19 cellular contexts compared by ENCODE assay signal in the genomic region with DNA sequence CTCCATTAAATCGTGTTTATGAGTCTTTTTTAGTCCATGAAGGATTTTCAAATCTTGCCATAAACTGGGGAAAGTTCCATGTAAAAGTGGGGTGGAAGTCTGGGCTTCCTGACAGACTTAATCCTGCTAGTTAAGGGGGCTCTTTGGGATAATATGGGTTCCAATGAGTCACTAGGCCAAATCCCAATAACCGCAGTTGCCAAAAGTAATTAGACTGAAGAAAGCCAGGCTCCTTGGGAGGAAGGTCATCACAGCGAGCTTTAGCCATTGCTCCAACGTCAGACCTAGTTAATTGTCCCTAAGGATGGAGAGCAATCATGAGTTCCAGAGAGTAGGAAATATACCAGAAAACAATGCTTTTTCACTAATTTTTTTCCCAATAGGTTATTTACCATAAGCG. TPM values are rescaled to one million over a fixed set of nuclear protein-coding genes. Genes with fewer than 3 reads are reported as not detected.
DNase-seq lines count a peak whose midpoint lies in the region; ATAC-seq and TF ChIP-seq lines count a peak whose summit lies in the region.
"Had no signal": no experiment of that assay in that cellular context is flagged by ENCODE, and none has a peak within 500 bp of the region (broad histone marks: within the 10 kb centered on the region; RNA-seq: fewer than 3 reads in every experiment).

No MANE protein-coding gene starts in this region.

- H3K36me3 Mint-ChIP-seq in stimulated activated naive B cell treated with anti-CD40 and anti-IgM and Interleukin-4, amounts not matched to agents 10 μg/mL and 1 μg/mL and 100 μg/mL, for 72 hours: no peaks in the 10 kb centered on the region
- H3K36me3 Mint-ChIP-seq: CD14-positive monocyte; CD4-positive, alpha-beta memory T cell had no signal

- no peak overlapping the region for H3K4me3 Mint-ChIP-seq in stimulated activated naive B cell treated with anti-CD40 and anti-IgM and Interleukin-4, amounts not matched to agents 10 μg/mL and 1 μg/mL and 100 μg/mL, for 72 hours
- H3K4me3 Mint-ChIP-seq: CD4-positive, alpha-beta memory T cell had no signal

- WGBS in SK-N-SH (ENCODE audit: low lambda C conversion rate): 9% methylated on average over 5 of the region's 5 CpGs
- WGBS in psoas muscle, 3 donors: 72 to 73% (median 73%) methylated on average over 5 of the region's 5 CpGs

- no peaks in the 10 kb centered on the region for H3K4me1 ChIP-seq in SK-N-SH (ENCODE audit: control insufficient read depth in 1 of 2, insufficient read depth in 2 of 2, low read depth in 1 of 2, low read length in 1 of 2)
- peaks cover 19% of the 10 kb centered on the region for H3K4me1 ChIP-seq in psoas muscle
- H3K4me1 ChIP-seq: BLaER1, HAP-1 had no signal

- no peak overlapping the region for H3K27ac Mint-ChIP-seq in stimulated activated naive B cell treated with anti-CD40 and anti-IgM and Interleukin-4, amounts not matched to agents 10 μg/mL and 1 μg/mL and 100 μg/mL, for 72 hours
- H3K27ac Mint-ChIP-seq: CD14-positive monocyte; CD4-positive, alpha-beta memory T cell had no signal

- H3K27me3 ChIP-seq in SK-N-SH (ENCODE audit: insufficient read depth) (no peaks in the 10 kb centered on the region), psoas muscle (ENCODE audit: insufficient read depth in 3 of 3, low read length in 2 of 3) (no peaks in the 10 kb centered on the region)
- H3K27me3 ChIP-seq: BLaER1 had no signal

- H3K4me1 Mint-ChIP-seq in stimulated activated naive B cell treated with anti-CD40 and anti-IgM and Interleukin-4, amounts not matched to agents 10 μg/mL and 1 μg/mL and 100 μg/mL, for 72 hours: no peaks in the 10 kb centered on the region
- H3K4me1 Mint-ChIP-seq: CD14-positive monocyte; CD4-positive, alpha-beta memory T cell had no signal

- H3K36me3 ChIP-seq in SK-N-SH (replicated peaks in 1 of 2; ENCODE audit: control insufficient read depth in 1 of 2, insufficient read depth in 2 of 2, low read length in 1 of 2) (no peaks in the 10 kb centered on the region), psoas muscle (ENCODE audit: insufficient read depth in 1 of 2, low read depth in 1 of 2) (no peaks in the 10 kb centered on the region)
- H3K36me3 ChIP-seq: BLaER1, HAP-1 had no signal

- TF ChIP-seq CTCF in SK-N-SH (IDR thresholded peaks at IDR 0.05) (no peak), fibroblast of the aortic adventitia (IDR thresholded peaks at IDR 0.05; ENCODE audit: insufficient read depth, low read length) (no peak), psoas muscle (IDR thresholded peaks at IDR 0.05) (no peak)

- CTCF ChIA-PET in SK-N-SH (lab: Yijun Ruan, JAX): no interaction called here

- no peak for DNase-seq in SK-N-SH
- peak; percentile 34 for DNase-seq in fibroblast of the aortic adventitia (ENCODE audit: low read depth)
- DNase-seq in psoas muscle: no peak
- no peak for DNase-seq in posterior cingulate gyrus
- DNase-seq in G401 (ENCODE audit: low spot score): no peak
- no peak for DNase-seq in stimulated activated naive B cell treated with anti-CD40 and anti-IgM and Interleukin-4, amounts not matched to agents 10 μg/mL and 1 μg/mL and 100 μg/mL, for 72 hours
- DNase-seq: CD4-positive, alpha-beta memory T cell; DMS153; DMS79 had no signal

- intact Hi-C loops in psoas muscle (cut with DNase I): loop anchor here (10.0 kb wide), 4 partner anchors 136 to 1094 kb away; partner anchors contain the start of gene RNF146 (in 1 of the 2)
- intact Hi-C loops in posterior cingulate gyrus (cut with DNase I): loop anchor here (10.0 kb wide), 1 partner anchor 324 kb away; no protein-coding TSS in a partner anchor

- H3K4me2 ChIP-seq in SK-N-SH: no peak overlapping the region
- H3K4me2 ChIP-seq: BLaER1 had no signal

- H3F3A ChIP-seq in SK-N-SH (replicated peaks; ENCODE audit: insufficient read depth): no peaks in the 10 kb centered on the region

- ATAC-seq in SK-N-SH treated with all-trans-retinoic acid at 6 μM for 48 hours (no peak), psoas muscle (no peak), GM18868 (IDR thresholded peaks at IDR 0.05; ENCODE audit: unreplicated experiment) (no peak)
- no peak for ATAC-seq in stimulated activated naive B cell treated with anti-CD40 and anti-IgM and Interleukin-4, amounts not matched to agents 10 μg/mL and 1 μg/mL and 100 μg/mL, for 72 hours (replicated peaks)
- ATAC-seq: GM12878 had no signal

- H3K9ac ChIP-seq in SK-N-SH: no peak overlapping the region
- H3K9ac ChIP-seq: BLaER1 had no signal

- H3K9me3 ChIP-seq in SK-N-SH (no peaks in the 10 kb centered on the region), psoas muscle (no peaks in the 10 kb centered on the region)
- H3K9me3 ChIP-seq: BLaER1, HAP-1 had no signal

- no peaks in the 10 kb centered on the region for H4K20me1 ChIP-seq in SK-N-SH (ENCODE audit: insufficient read depth)
- H4K20me1 ChIP-seq: BLaER1 had no signal

- no peak for TF ChIP-seq EP300 in SK-N-SH (IDR thresholded peaks at IDR 0.05; ENCODE audit: borderline replicate concordance in 1 of 2, low read depth in 1 of 2, low read length in 1 of 2)

- H3K4me3 ChIP-seq in SK-N-SH (ENCODE audit: low read depth in 2 of 2, low read length in 1 of 2) (no peak overlapping the region), fibroblast of the aortic adventitia (ENCODE audit: low read depth, low read length) (no peak overlapping the region), psoas muscle (no peak overlapping the region)
- H3K4me3 ChIP-seq: BLaER1, GM12878, HAP-1 had no signal

- no peak for TF ChIP-seq RAD21 in SK-N-SH (IDR thresholded peaks at IDR 0.05; ENCODE audit: low read length)

- POLR2A ChIA-PET in SK-N-SH (lab: Yijun Ruan, JAX): no interaction called here

- in situ Hi-C loops in G401 (cut with HindIII; ENCODE audit: low sequenced_read_pairs): no loop called here

- peaks cover 8 to 18% of the 10 kb centered on the region in 2 donors for H3K27me3 Mint-ChIP-seq in stimulated activated naive B cell treated with anti-CD40 and anti-IgM and Interleukin-4, amounts not matched to agents 10 μg/mL and 1 μg/mL and 100 μg/mL, for 72 hours

- H3K9me3 Mint-ChIP-seq in stimulated activated naive B cell treated with anti-CD40 and anti-IgM and Interleukin-4, amounts not matched to agents 10 μg/mL and 1 μg/mL and 100 μg/mL, for 72 hours: no peaks in the 10 kb centered on the region
- H3K9me3 Mint-ChIP-seq: CD14-positive monocyte; CD4-positive, alpha-beta memory T cell had no signal

- no peaks in the 10 kb centered on the region for H3K79me2 ChIP-seq in SK-N-SH (ENCODE audit: insufficient read depth)

- no peaks in the 10 kb centered on the region for H3K9me2 ChIP-seq in SK-N-SH

- H2AFZ ChIP-seq in SK-N-SH (ENCODE audit: low read depth): no peak overlapping the region

- H3K27ac ChIP-seq in SK-N-SH (ENCODE audit: low read depth in 2 of 2, low read length in 1 of 2): no peak overlapping the region
- H3K27ac ChIP-seq in psoas muscle: peak overlapping the region; percentile 12
- H3K27ac ChIP-seq: 22Rv1, BLaER1 had no signal

TF ChIP-seq in SK-N-SH, 30 proteins besides CTCF, POLR2A, EP300 and RAD21 (continues in another document):
- no peak for TF ChIP-seq RCOR1 (IDR thresholded peaks at IDR 0.05; ENCODE audit: low read length)
- TF ChIP-seq SIN3A (IDR thresholded peaks at IDR 0.05; ENCODE audit: borderline replicate concordance, low read depth, low read length): no peak
- TF ChIP-seq PBX3 (IDR thresholded peaks at IDR 0.05): peak; percentile 40; the same call in 1 of the 2 replicates
- TF ChIP-seq EZH2phosphoT487 (IDR thresholded peaks at IDR 0.05; ENCODE audit: borderline replicate concordance, low read depth): no peak

TF ChIP-seq in SK-N-SH treated with all-trans-retinoic acid at 6 μM for 48 hours, 23 proteins besides CTCF, POLR2A, EP300 and RAD21 (continues in another document):
- TF ChIP-seq BACH2 (CRISPR knock-in tag; IDR thresholded peaks at IDR 0.05; ENCODE audit: borderline replicate concordance) (no peak), CSDC2 (CRISPR knock-in tag; IDR thresholded peaks at IDR 0.05) (no peak), ISL1 (CRISPR knock-in tag; IDR thresholded peaks at IDR 0.05) (no peak), TCF4 (CRISPR knock-in tag; IDR thresholded peaks at IDR 0.05; ENCODE audit: borderline replicate concordance) (no peak), CREB5 (CRISPR knock-in tag; IDR thresholded peaks at IDR 0.05; ENCODE audit: low read depth) (no peak), POU6F1 (CRISPR knock-in tag; IDR thresholded peaks at IDR 0.05; ENCODE audit: borderline replicate concordance, low read depth) (no peak), ZC3H10 (CRISPR knock-in tag; IDR thresholded peaks at IDR 0.05) (no peak), ESRRG (CRISPR knock-in tag; IDR thresholded peaks at IDR 0.05) (no peak), ARNTL (CRISPR knock-in tag; IDR thresholded peaks at IDR 0.05; ENCODE audit: borderline replicate concordance, low read depth) (no peak)

RNA-seq across cellular contexts. Expression of gene RSPO3, which starts 10.8 kb away (rescaled TPM):
- polyA plus RNA-seq in SK-N-SH (2012; rRNA removed) (not detected in 2 replicates), psoas muscle (10 to 100 TPM; 20.6 to 32.1 (median 27.4) TPM)
- polyA plus RNA-seq in SK-N-SH (2012; cell fraction: cytosol; rRNA removed): not detected in 2 replicates
- not detected in 2 replicates for polyA plus RNA-seq in SK-N-SH (2012; cell fraction: nucleus; rRNA removed)
- total RNA-seq in fibroblast of the aortic adventitia (ENCODE audit: low replicate concordance) (2.5 and 7.9 TPM in 2 replicates), psoas muscle (10 to 100 TPM; 12.6 to 28.3 (median 25.7) TPM)
- total RNA-seq in G401 (2014; rRNA removed; shearing (Covaris generic)): 5.7 TPM in 1 of 2 replicates, not detected in the other
- total RNA-seq: CD4-positive, alpha-beta memory T cell; Daoy; GM12878; HT-29 had no signal
- polyA plus RNA-seq: AG04450; CD14-positive monocyte; CD4-positive, alpha-beta memory T cell had no signal
